15 cellular contexts compared by ENCODE assay signal in the genomic region with DNA sequence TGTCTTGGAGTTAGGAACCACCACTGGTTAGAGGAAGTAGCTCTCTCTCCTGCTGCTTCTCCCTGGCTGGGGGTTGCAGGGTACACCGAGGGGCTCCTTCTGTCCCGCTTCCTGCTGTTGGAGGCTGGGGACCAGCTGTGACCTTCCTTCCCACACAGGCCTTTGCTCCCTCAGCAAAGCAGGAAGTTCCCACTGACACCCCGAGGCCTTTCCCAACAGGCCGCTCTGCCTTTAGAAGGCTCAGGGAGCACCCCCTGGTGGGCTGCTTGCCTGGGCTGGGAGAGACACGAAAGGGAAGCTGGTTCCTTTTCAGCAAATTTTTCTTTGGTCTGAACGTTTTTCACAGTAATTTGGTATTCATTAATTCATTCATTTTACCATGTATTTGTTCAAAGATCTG.
DNase-seq lines count a peak whose midpoint lies in the region; ATAC-seq and TF ChIP-seq lines count a peak whose summit lies in the region.
"Had no signal": no experiment of that assay in that cellular context is flagged by ENCODE, and none has a peak within 500 bp of the region (broad histone marks: within the 10 kb centered on the region; RNA-seq: fewer than 3 reads in every experiment).

No MANE protein-coding gene starts in this region.

- TF ChIP-seq CTCF in glutamatergic neuron (IDR thresholded peaks at IDR 0.05; ENCODE audit: partially characterized antibody, unreplicated experiment) (peak; percentile 47), progenitor cell of endocrine pancreas (IDR thresholded peaks at IDR 0.05; ENCODE audit: unreplicated experiment) (peak; percentile 66)

- peak; percentile 30 for DNase-seq in NCI-H82 (lab: John Stamatoyannopoulos, UW)
- DNase-seq in NCI-H82 treated with DMSO at 0.1 percent for 48 hours (lab: John Stamatoyannopoulos, UW; ENCODE audit: unreplicated experiment) = no peak
- peak; percentile 28 for DNase-seq in OCI-M1 (lab: John Stamatoyannopoulos, UW)
- DNase-seq in glutamatergic neuron = peak; percentile 79
- peak; percentile 30 for DNase-seq in progenitor cell of endocrine pancreas (ENCODE audit: low spot score, unreplicated experiment)
- DNase-seq in stimulated activated naive CD8-positive, alpha-beta T cell treated with anti-CD3 and anti-CD28 coated beads, Interleukin-15, Interleukin-2, amounts not matched to agents 100 U/mL and 50 U/mL, for 24 hours = no peak
- DNase-seq: activated CD4-positive, alpha-beta memory T cell treated with anti-CD3 and anti-CD28 coated beads for 36 hours; DMS153; immature natural killer cell; NCI-H2029 treated with DMSO at 0.1 percent for 48 hours; PC-9; T-helper 2 cell; upper lobe of left lung had no signal

- no peak overlapping the region for H3K27ac Mint-ChIP-seq in glutamatergic neuron (ENCODE audit: unreplicated experiment)
- H3K27ac Mint-ChIP-seq in progenitor cell of endocrine pancreas = no peak overlapping the region
- H3K27ac Mint-ChIP-seq: activated CD4-positive, alpha-beta memory T cell treated with anti-CD3 and anti-CD28 coated beads for 36 hours; immature natural killer cell had no signal

- H3K36me3 Mint-ChIP-seq in glutamatergic neuron (ENCODE audit: unreplicated experiment) = no peaks in the 10 kb centered on the region
- no peaks in the 10 kb centered on the region for H3K36me3 Mint-ChIP-seq in progenitor cell of endocrine pancreas (ENCODE audit: insufficient read depth)
- H3K36me3 Mint-ChIP-seq: activated CD4-positive, alpha-beta memory T cell treated with anti-CD3 and anti-CD28 coated beads for 36 hours; immature natural killer cell had no signal

- H3K27me3 Mint-ChIP-seq in glutamatergic neuron (ENCODE audit: unreplicated experiment) (peaks cover 2% of the 10 kb centered on the region), progenitor cell of endocrine pancreas (peaks cover 20% of the 10 kb centered on the region)

- H3K4me1 Mint-ChIP-seq in glutamatergic neuron (ENCODE audit: low read depth, unreplicated experiment) (peaks cover 21% of the 10 kb centered on the region), progenitor cell of endocrine pancreas (ENCODE audit: low read depth) (peaks cover 5% of the 10 kb centered on the region)
- H3K4me1 Mint-ChIP-seq: immature natural killer cell had no signal

- H3K4me3 Mint-ChIP-seq in glutamatergic neuron (ENCODE audit: unreplicated experiment) (no peak overlapping the region), progenitor cell of endocrine pancreas (ENCODE audit: low read depth) (no peak overlapping the region)
- H3K4me3 Mint-ChIP-seq: activated CD4-positive, alpha-beta memory T cell treated with anti-CD3 and anti-CD28 coated beads for 36 hours; immature natural killer cell had no signal

- H3K9me3 Mint-ChIP-seq in glutamatergic neuron (ENCODE audit: unreplicated experiment) (peaks cover 9% of the 10 kb centered on the region), progenitor cell of endocrine pancreas (ENCODE audit: low read depth) (no peaks in the 10 kb centered on the region)
- H3K9me3 Mint-ChIP-seq: activated CD4-positive, alpha-beta memory T cell treated with anti-CD3 and anti-CD28 coated beads for 36 hours; immature natural killer cell had no signal

- ATAC-seq in HG02884 (IDR thresholded peaks at IDR 0.05; ENCODE audit: unreplicated experiment) (no peak), HG03354 (IDR thresholded peaks at IDR 0.05; ENCODE audit: poor library complexity, severe bottlenecking, unreplicated experiment) (no peak)
- no peak for ATAC-seq in stimulated activated naive CD8-positive, alpha-beta T cell treated with anti-CD3 and anti-CD28 coated beads, Interleukin-15, Interleukin-2, amounts not matched to agents 100 U/mL and 50 U/mL, for 24 hours

Comparison
In these comparisons a context has a peak if more than half of its experiments do, and no peak if none do; other contexts are left out.
1. DNase-seq: peak in NCI-H82 (single experiment), OCI-M1 (single experiment), glutamatergic neuron (single experiment) and progenitor cell of endocrine pancreas (single experiment); none in NCI-H82 treated with DMSO at 0.1 percent for 48 hours (single experiment) and stimulated activated naive CD8-positive, alpha-beta T cell treated with anti-CD3 and anti-CD28 coated beads, Interleukin-15, Interleukin-2, amounts not matched to agents 100 U/mL and 50 U/mL, for 24 hours (single experiment).